In the genomic region with DNA sequence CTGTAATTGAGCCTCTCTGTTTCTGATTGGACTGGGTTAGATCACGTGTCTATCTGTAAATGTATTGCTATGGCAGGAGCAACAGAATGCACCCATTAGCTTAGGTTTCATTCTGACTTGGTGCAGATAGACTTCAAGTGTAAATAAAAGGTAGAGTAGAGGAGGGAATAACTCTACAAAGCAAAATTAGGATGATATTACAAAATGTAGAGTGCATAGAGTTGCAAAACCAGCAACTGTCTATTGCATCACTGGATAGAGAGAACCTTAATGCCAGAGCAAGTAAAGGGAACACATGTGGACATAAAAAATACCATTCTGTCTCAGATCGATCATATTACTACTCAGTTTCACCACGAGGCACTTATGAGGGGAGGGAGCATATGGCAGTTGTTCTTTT, we compare ENCODE assay signal across 20 cellular contexts. TPM values are rescaled to one million over a fixed set of nuclear protein-coding genes. Genes with fewer than 3 reads are reported as not detected.
A peak's percentile ranks its signal among the peaks of the same experiment; 100 is the strongest.
DNase-seq lines count a peak whose midpoint lies in the region; ATAC-seq and TF ChIP-seq lines count a peak whose summit lies in the region.
"Had no signal": no experiment of that assay in that cellular context is flagged by ENCODE, and none has a peak within 500 bp of the region (broad histone marks: within the 10 kb centered on the region; RNA-seq: fewer than 3 reads in every experiment).

No MANE protein-coding gene starts in this region.

- CTCF ChIA-PET in MCF 10A (lab: Yijun Ruan, JAX) = interaction anchor here (1.0 to 1.7 kb wide), 5 partner anchors 14 to 51 kb away, joined by 3 to 4 read pairs (median 4); no protein-coding TSS in a partner anchor
- CTCF ChIA-PET in WTC11 (lab: Charles Lee) = interaction anchor here (1.1 to 1.3 kb wide), 3 partner anchors 14 to 52 kb away, joined by 3 read pairs; no protein-coding TSS in a partner anchor

- H3K36me3 Mint-ChIP-seq in MCF 10A (ENCODE audit: insufficient read depth, unreplicated experiment) = no peaks in the 10 kb centered on the region
- H3K36me3 Mint-ChIP-seq in WTC11 = peaks cover 20% of the 10 kb centered on the region
- H3K36me3 Mint-ChIP-seq: activated naive CD4-positive, alpha-beta T cell treated with anti-CD3 and anti-CD28 coated beads, Interleukin-2, amount 10 ng/mL, durations not matched to agents 7 days and 5 days had no signal

- H3K4me1 ChIP-seq in breast epithelium = no peaks in the 10 kb centered on the region
- peaks cover 0 to under 1% of the 10 kb centered on the region in 2 donors for H3K4me1 ChIP-seq in thyroid gland

- H3K9me3 ChIP-seq in breast epithelium (peaks cover 7 to 11% of the 10 kb centered on the region in 2 donors), thyroid gland (no peaks in the 10 kb centered on the region)

- intact Hi-C loops in MCF 10A (cut with micrococcal nuclease) (no loop called here), breast epithelium (cut with DNase I; ENCODE audit: low total_unique reads) (no loop called here), posterior cingulate gyrus (cut with DNase I) (no loop called here), thyroid gland (cut with DNase I) (no loop called here)

- BruUV-seq in MCF 10A (replicated peaks; lab: Mats Ljungman, UMichigan) = no TSS peak

- no peak for ATAC-seq in WTC11
- ATAC-seq: stimulated activated naive B cell treated with anti-CD40 and anti-IgM and Interleukin-4, amounts not matched to agents 10 μg/mL and 1 μg/mL and 100 μg/mL, for 72 hours had no signal

- TF ChIP-seq POLR2A in breast epithelium (IDR thresholded peaks at IDR 0.05) (no peak), thyroid gland (IDR thresholded peaks at IDR 0.05) (no peak)

- H3K36me3 ChIP-seq in breast epithelium = no peaks in the 10 kb centered on the region
- no peaks in the 10 kb centered on the region for H3K36me3 ChIP-seq in thyroid gland

- H3K9me3 Mint-ChIP-seq in MCF 10A (ENCODE audit: unreplicated experiment) (peaks cover 9% of the 10 kb centered on the region), WTC11 (peaks cover 26% of the 10 kb centered on the region)

- no peak overlapping the region for H3K27ac ChIP-seq in breast epithelium
- no peak overlapping the region for H3K27ac ChIP-seq in thyroid gland

- H3K27me3 Mint-ChIP-seq in MCF 10A (ENCODE audit: insufficient read depth, unreplicated experiment) = no peaks in the 10 kb centered on the region
- H3K27me3 Mint-ChIP-seq in WTC11 (ENCODE audit: low read depth) = peaks cover 3% of the 10 kb centered on the region

- POLR2A ChIA-PET in MCF 10A (lab: Yijun Ruan, JAX) = interaction anchor here (0.6 to 3.8 kb wide), 7 partner anchors 10 to 73 kb away, joined by 3 to 14 read pairs (median 4); no protein-coding TSS in a partner anchor
- POLR2A ChIA-PET in WTC11 (lab: Charles Lee) = no interaction called here

- H3K27me3 ChIP-seq in breast epithelium = no peaks in the 10 kb centered on the region
- no peaks in the 10 kb centered on the region for H3K27me3 ChIP-seq in thyroid gland

- no peak for TF ChIP-seq CTCF in MCF 10A (IDR thresholded peaks at IDR 0.05; ENCODE audit: unreplicated experiment)
- TF ChIP-seq CTCF in breast epithelium (IDR thresholded peaks at IDR 0.05) = no peak
- no peak for TF ChIP-seq CTCF in foreskin fibroblast (IDR thresholded peaks at IDR 0.05; ENCODE audit: low read depth, low read length)
- no peak for TF ChIP-seq CTCF in WTC11 (IDR thresholded peaks at IDR 0.05)
- no peak for TF ChIP-seq CTCF in thyroid gland (IDR thresholded peaks at IDR 0.05)

- H3K4me3 ChIP-seq in breast epithelium (no peak overlapping the region), foreskin fibroblast (ENCODE audit: low read depth in 1 of 2, low read length in 2 of 2) (no peak overlapping the region), thyroid gland (replicated peaks in 1 of 3) (no peak overlapping the region)

- H3K27ac Mint-ChIP-seq in MCF 10A (ENCODE audit: low read depth, unreplicated experiment) (no peak overlapping the region), WTC11 (no peak overlapping the region)
- H3K27ac Mint-ChIP-seq: activated naive CD4-positive, alpha-beta T cell treated with anti-CD3 and anti-CD28 coated beads, Interleukin-2, amount 10 ng/mL, durations not matched to agents 7 days and 5 days; stimulated activated naive B cell treated with anti-CD40 and anti-IgM and Interleukin-4, amounts not matched to agents 10 μg/mL and 1 μg/mL and 100 μg/mL, for 72 hours had no signal

- DNase-seq in MCF 10A (ENCODE audit: unreplicated experiment) (peak; percentile 53), breast epithelium (ENCODE audit: low spot score in 2 of 2) (no peak), SKM-1 (lab: John Stamatoyannopoulos, UW; ENCODE audit: unreplicated experiment) (peak; percentile 54), foreskin fibroblast (peak; percentile 20 to 48), mucosa of gallbladder (ENCODE audit: low spot score) (no peak), WTC11 (ENCODE audit: low spot score) (no peak), posterior cingulate gyrus (no peak), thyroid gland (no peak)
- DNase-seq: 8988T; activated naive CD4-positive, alpha-beta T cell treated with anti-CD3 and anti-CD28 coated beads, Interleukin-2, amount 10 ng/mL, durations not matched to agents 7 days and 5 days; activated T-cell treated with anti-CD3 and anti-CD28 coated beads, Interleukin-2, amount 50 U/mL, for 48 hours; EL; GOT3; kidney; mammary epithelial cell; NCI-H146; NCI-H2171; NCI-H526; stimulated activated CD4-positive, alpha-beta T cell treated with anti-CD3 and anti-CD28 coated beads, Interleukin-2, amount 100 ng/mL, for 48 hours; stimulated activated naive B cell treated with anti-CD40 and anti-IgM and Interleukin-4, amounts not matched to agents 10 μg/mL and 1 μg/mL and 100 μg/mL, for 72 hours had no signal

- H3K4me1 Mint-ChIP-seq in MCF 10A (ENCODE audit: insufficient read depth, unreplicated experiment) (peaks cover 6% of the 10 kb centered on the region), WTC11 (no peaks in the 10 kb centered on the region)
- H3K4me1 Mint-ChIP-seq: activated naive CD4-positive, alpha-beta T cell treated with anti-CD3 and anti-CD28 coated beads, Interleukin-2, amount 10 ng/mL, durations not matched to agents 7 days and 5 days; stimulated activated naive B cell treated with anti-CD40 and anti-IgM and Interleukin-4, amounts not matched to agents 10 μg/mL and 1 μg/mL and 100 μg/mL, for 72 hours had no signal

- H3K4me3 Mint-ChIP-seq in MCF 10A (ENCODE audit: unreplicated experiment) = no peak overlapping the region
- H3K4me3 Mint-ChIP-seq in WTC11 = no peak overlapping the region
- H3K4me3 Mint-ChIP-seq: activated naive CD4-positive, alpha-beta T cell treated with anti-CD3 and anti-CD28 coated beads, Interleukin-2, amount 10 ng/mL, durations not matched to agents 7 days and 5 days; stimulated activated naive B cell treated with anti-CD40 and anti-IgM and Interleukin-4, amounts not matched to agents 10 μg/mL and 1 μg/mL and 100 μg/mL, for 72 hours had no signal

- 46 to 68% methylated on average over 3 of the region's 3 CpGs for WGBS in thyroid gland, 2 donors

TF ChIP-seq in WTC11, 78 proteins besides CTCF, POLR2A, EP300 and RAD21:
- TF ChIP-seq ZNF263 (CRISPR knock-in tag; IDR thresholded peaks at IDR 0.05; ENCODE audit: low read depth) (no peak), ZNF219 (CRISPR knock-in tag; IDR thresholded peaks at IDR 0.05; ENCODE audit: borderline replicate concordance) (no peak), FOXJ3 (CRISPR knock-in tag; IDR thresholded peaks at IDR 0.05; ENCODE audit: borderline replicate concordance) (no peak), MAX (CRISPR knock-in tag; IDR thresholded peaks at IDR 0.05) (no peak), IRF1 (CRISPR knock-in tag; IDR thresholded peaks at IDR 0.05) (no peak)
- TF ChIP-seq, protein P1, sequence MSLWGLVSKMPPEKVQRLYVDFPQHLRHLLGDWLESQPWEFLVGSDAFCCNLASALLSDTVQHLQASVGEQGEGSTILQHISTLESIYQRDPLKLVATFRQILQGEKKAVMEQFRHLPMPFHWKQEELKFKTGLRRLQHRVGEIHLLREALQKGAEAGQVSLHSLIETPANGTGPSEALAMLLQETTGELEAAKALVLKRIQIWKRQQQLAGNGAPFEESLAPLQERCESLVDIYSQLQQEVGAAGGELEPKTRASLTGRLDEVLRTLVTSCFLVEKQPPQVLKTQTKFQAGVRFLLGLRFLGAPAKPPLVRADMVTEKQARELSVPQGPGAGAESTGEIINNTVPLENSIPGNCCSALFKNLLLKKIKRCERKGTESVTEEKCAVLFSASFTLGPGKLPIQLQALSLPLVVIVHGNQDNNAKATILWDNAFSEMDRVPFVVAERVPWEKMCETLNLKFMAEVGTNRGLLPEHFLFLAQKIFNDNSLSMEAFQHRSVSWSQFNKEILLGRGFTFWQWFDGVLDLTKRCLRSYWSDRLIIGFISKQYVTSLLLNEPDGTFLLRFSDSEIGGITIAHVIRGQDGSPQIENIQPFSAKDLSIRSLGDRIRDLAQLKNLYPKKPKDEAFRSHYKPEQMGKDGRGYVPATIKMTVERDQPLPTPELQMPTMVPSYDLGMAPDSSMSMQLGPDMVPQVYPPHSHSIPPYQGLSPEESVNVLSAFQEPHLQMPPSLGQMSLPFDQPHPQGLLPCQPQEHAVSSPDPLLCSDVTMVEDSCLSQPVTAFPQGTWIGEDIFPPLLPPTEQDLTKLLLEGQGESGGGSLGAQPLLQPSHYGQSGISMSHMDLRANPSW (CRISPR knock-in tag; conservative IDR thresholded peaks at IDR 0.05; ENCODE audit: low read depth) = no peak

RNA-seq across cellular contexts. Expression of gene CAT, which starts 22.0 kb away (rescaled TPM):
- 9.5 and 12.1 TPM in 2 replicates for total RNA-seq in MCF 10A (2022)
- 100 to 1,000 TPM; 177 to 469 (median 190) TPM for total RNA-seq in breast epithelium
- 147 TPM for total RNA-seq in mucosa of gallbladder
- 9.3 to 13.2 TPM (median 11.5 TPM) in 3 replicates for total RNA-seq in WTC11 (2021)
- 100 to 1,000 TPM; 232 to 609 (median 451) TPM for total RNA-seq in thyroid gland

RNA-seq across cellular contexts. Expression of gene ABTB2, which starts 58.9 kb away (rescaled TPM):
- total RNA-seq in MCF 10A (2022) (2.9 and 3.1 TPM in 2 replicates), breast epithelium (1 to 10 TPM; 1.3 to 5.6 (median 1.9) TPM), mucosa of gallbladder (9.8 TPM), WTC11 (2021) (7.9 to 12.8 TPM (median 8.4 TPM) in 3 replicates), thyroid gland (1 to 10 TPM; 1.2 to 5.0 (median 3.3) TPM)

Comparison
In these comparisons a context has a peak if more than half of its experiments do, and no peak if none do; other contexts are left out.
1. DNase-seq: peak in MCF 10A (single experiment), SKM-1 (single experiment) and foreskin fibroblast (2 of 2); none in breast epithelium (0 of 2), mucosa of gallbladder (single experiment), WTC11 (single experiment), posterior cingulate gyrus (0 of 10) and thyroid gland (0 of 2).
2. RNA of gene CAT, which starts 22.0 kb away (total RNA-seq): 232 to 609 TPM in thyroid gland, 177 to 469 TPM in breast epithelium and 147 TPM in mucosa of gallbladder (single experiment); 9.5 to 12.1 TPM in MCF 10A and 9.3 to 13.2 TPM in WTC11; every median in the first group is over 10 times any median in the second.